Comparison of ENCODE assay signal across 10 cellular contexts in genomic region chr3:128849776-128850542, GRCh38. TPM values are rescaled to one million over a fixed set of nuclear protein-coding genes. Genes with fewer than 3 reads are reported as not detected.
DNase-seq lines count a peak whose midpoint lies in the region; ATAC-seq and TF ChIP-seq lines count a peak whose summit lies in the region.
"Had no signal": no experiment of that assay in that cellular context is flagged by ENCODE, and none has a peak within 500 bp of the region (broad histone marks: within the 10 kb centered on the region; RNA-seq: fewer than 3 reads in every experiment).

No MANE protein-coding gene starts in this region.

- in situ Hi-C loops in GM13977 (cut with MboI; ENCODE audit: low pct_unique_long_range_greater_than_20kb, low sequenced_read_pairs, unreplicated experiment) (no loop called here), SK-MEL-5 (cut with HindIII; ENCODE audit: low pct_unique_long_range_greater_than_20kb, low sequenced_read_pairs) (no loop called here)

- TF ChIP-seq CTCF in AG09309 (IDR thresholded peaks at IDR 0.05; ENCODE audit: control insufficient read depth, insufficient read depth, low read depth, low read length, missing control alignments) (peak; percentile 43), GM13977 (IDR thresholded peaks at IDR 0.05; ENCODE audit: extremely low read depth, insufficient read depth, missing control alignments) (peak; percentile 1), fibroblast of mammary gland (conservative IDR thresholded peaks at IDR 0.05; ENCODE audit: control insufficient read depth, insufficient read depth, low read depth, low read length) (peak; percentile 29)

- DNase-seq in AG09309 (ENCODE audit: low read depth) (peak; percentile 3), GM13977 (ENCODE audit: low spot score) (peak; percentile 14), SK-MEL-5 (ENCODE audit: low read depth, low spot score) (peak; percentile 23), fibroblast of mammary gland (ENCODE audit: low read depth) (peak; percentile 47), dedifferentiated amniotic fluid mesenchymal stem cell (ENCODE audit: extremely low spot score) (no peak)
- DNase-seq: heart right ventricle, NCI-H2171 treated with DMSO at 0.1 percent for 48 hours had no signal

- no peak for ATAC-seq in HG02870 (IDR thresholded peaks at IDR 0.05; ENCODE audit: unreplicated experiment)
- no peak for ATAC-seq in GM18861 (IDR thresholded peaks at IDR 0.05; ENCODE audit: unreplicated experiment)
- no peak for ATAC-seq in HG03521 (IDR thresholded peaks at IDR 0.05; ENCODE audit: unreplicated experiment)
- ATAC-seq: heart right ventricle had no signal

- H3K4me3 ChIP-seq in AG09309 (ENCODE audit: control insufficient read depth, low read depth, low read length), result no peak overlapping the region
- no peak overlapping the region for H3K4me3 ChIP-seq in fibroblast of mammary gland (ENCODE audit: control insufficient read depth, low read depth, low read length)
- H3K4me3 ChIP-seq: heart right ventricle had no signal

RNA-seq across cellular contexts. Expression of gene ACAD9, which starts 29.5 kb away (rescaled TPM):
- total RNA-seq in SK-MEL-5 (2014; rRNA removed; shearing (Covaris generic)), result 28.6 and 31.7 TPM in 2 replicates
- polyA plus RNA-seq in SK-MEL-5 (2015; cell fraction: cytosol; rRNA removed), result 37.8 and 45.2 TPM in 2 replicates
- 104 and 156 TPM in 2 replicates for polyA plus RNA-seq in SK-MEL-5 (2015; cell fraction: nucleus; rRNA removed)
